In the genomic region with DNA sequence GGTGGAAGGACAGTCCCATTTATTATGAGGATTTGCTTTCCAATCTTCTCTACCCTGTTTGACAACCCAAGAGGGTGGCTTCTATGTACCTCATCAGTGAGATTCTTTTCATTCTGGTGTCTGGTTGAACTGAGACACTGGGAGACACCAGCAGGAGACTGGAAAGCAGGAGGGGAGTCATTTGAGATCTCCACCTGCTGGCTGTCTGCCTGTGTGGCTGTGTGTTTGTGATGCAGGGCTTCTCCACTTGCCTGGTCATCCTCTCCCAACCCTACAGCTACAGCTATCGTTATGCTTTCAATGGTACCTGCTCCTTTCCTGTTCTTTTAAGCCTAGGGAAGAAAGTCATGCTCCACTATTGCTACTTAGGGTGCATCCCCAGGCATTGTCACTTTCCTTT, we compare ENCODE assay signal across 32 cellular contexts. TPM values are rescaled to one million over a fixed set of nuclear protein-coding genes. Genes with fewer than 3 reads are reported as not detected.
"Had no signal": no experiment of that assay in that cellular context is flagged by ENCODE, and none has a peak within 500 bp of the region (broad histone marks: within the 10 kb centered on the region; RNA-seq: fewer than 3 reads in every experiment).

No MANE protein-coding gene starts in this region.

- ATAC-seq: esophagus mucosa; gastrocnemius medialis; heart left ventricle; left ventricle myocardium superior; lower lobe of right lung; natural killer cell treated with Interleukin-12 subunit alpha and Interleukin-12 subunit beta and Interleukin-15 and Interleukin-18, amount 100 ng/mL, for 72 hours; pancreas; sciatic nerve had no signal

- H3K36me3 Mint-ChIP-seq: natural killer cell treated with Interleukin-12 subunit alpha and Interleukin-12 subunit beta and Interleukin-15 and Interleukin-18, amount 100 ng/mL, for 72 hours had no signal

- H3K4me1 Mint-ChIP-seq: neural crest cell had no signal

- H3K4me3 Mint-ChIP-seq: natural killer cell treated with Interleukin-12 subunit alpha and Interleukin-12 subunit beta and Interleukin-15 and Interleukin-18, amount 100 ng/mL, for 72 hours; neural crest cell had no signal

- H3K36me3 ChIP-seq: gastrocnemius medialis, heart left ventricle, lower lobe of right lung, neutrophil, pancreas, stomach, thyroid gland, vagina had no signal

- H3K4me3 ChIP-seq: dorsolateral prefrontal cortex, gastrocnemius medialis, heart left ventricle, hepatocyte, lower lobe of right lung, pancreas, smooth muscle cell, stomach, thyroid gland, vagina had no signal

- H3K27me3 ChIP-seq: dorsolateral prefrontal cortex, gastrocnemius medialis, heart left ventricle, hepatocyte, neutrophil, pancreas, stomach, thyroid gland, vagina had no signal

- DNase-seq: dorsolateral prefrontal cortex; effector CD4-positive, alpha-beta T cell; foreskin fibroblast; gastrocnemius medialis; heart left ventricle; left ventricle myocardium superior; lower lobe of right lung; pancreas; retina; stimulated activated CD4-positive, alpha-beta T cell treated with anti-CD3 and anti-CD28 coated beads, Interleukin-12 subunit alpha, Interleukin-12 subunit beta, amount 100 ng/mL, for 4 hours; stimulated activated CD4-positive, alpha-beta T cell treated with anti-CD3 and anti-CD28 coated beads, Interleukin-1b, Interleukin-23, amount 100 ng/mL, for 48 hours; stimulated activated CD4-positive, alpha-beta T cell treated with anti-CD3 and anti-CD28 coated beads, Interleukin-4, amount 100 ng/mL, for 1 hour; stimulated activated CD8-positive, alpha-beta memory T cell treated with anti-CD3 and anti-CD28 coated beads, Interleukin-4, amount 100 ng/mL, for 48 hours; stimulated activated naive CD4-positive, alpha-beta T cell treated with Interleukin-2 at 50 U/mL for 16 hours; stomach; thyroid gland; trophoblast cell had no signal

- H3K27ac Mint-ChIP-seq: natural killer cell treated with Interleukin-12 subunit alpha and Interleukin-12 subunit beta and Interleukin-15 and Interleukin-18, amount 100 ng/mL, for 72 hours had no signal

RNA-seq across cellular contexts. Expression of a gene that starts 48.6 kb away (rescaled TPM):
- total RNA-seq: dorsolateral prefrontal cortex; esophagus mucosa; gastrocnemius medialis; glomerular endothelial cell; heart left ventricle; hepatocyte; left ventricle myocardium superior; lower lobe of right lung; natural killer cell treated with Interleukin-12 subunit alpha and Interleukin-12 subunit beta and Interleukin-15 and Interleukin-18, amount 100 ng/mL, for 72 hours; neural crest cell; omental fat pad; pancreas; posterior vena cava; pulmonary artery endothelial cell; sciatic nerve; smooth muscle cell; stomach; subcutaneous adipose tissue; temporal lobe; thyroid gland; ureter; vagina had no signal
